ENCODE assay signal across 8 cellular contexts in the genomic region with DNA sequence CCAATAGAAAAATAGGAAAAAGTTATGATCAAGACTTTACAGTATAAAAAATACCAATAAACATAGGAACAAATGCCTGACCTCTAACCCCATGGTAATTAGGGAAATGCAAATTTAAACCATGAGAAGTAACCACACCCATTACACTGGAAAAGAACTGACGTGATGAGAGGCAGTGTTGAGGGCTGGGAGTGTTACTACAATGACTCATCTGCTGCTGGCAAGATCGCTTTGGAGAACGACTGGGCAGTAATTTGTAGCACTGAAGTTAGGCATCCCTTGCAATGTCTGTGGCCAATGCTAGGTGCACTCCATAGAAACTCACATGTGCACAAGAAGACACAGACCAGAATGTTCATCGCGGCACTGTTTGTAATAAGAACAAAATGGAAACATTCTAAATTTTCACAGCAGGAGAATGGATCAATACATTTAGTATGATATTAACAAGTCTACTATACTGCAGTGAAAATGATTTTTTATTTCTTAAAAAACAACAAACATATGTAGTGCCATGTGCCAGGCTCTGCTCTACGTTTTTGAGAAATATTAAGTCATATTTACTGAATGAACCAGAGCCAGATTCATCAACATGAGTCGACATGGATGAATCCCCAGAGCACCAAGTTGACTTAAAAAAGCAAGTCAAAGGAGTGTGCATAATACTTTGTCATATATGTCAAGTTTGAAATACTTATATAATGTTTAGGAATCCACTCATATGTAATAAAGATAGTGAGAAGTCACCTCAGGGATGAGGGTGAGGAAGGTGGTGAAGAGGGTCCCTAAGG. TPM values are rescaled to one million over a fixed set of nuclear protein-coding genes. Genes with fewer than 3 reads are reported as not detected.
DNase-seq lines count a peak whose midpoint lies in the region; ATAC-seq, FAIRE-seq and TF ChIP-seq lines count a peak whose summit lies in the region.

No MANE protein-coding gene starts in this region.

- peak overlapping the region; percentile 51 for H3K4me3 Mint-ChIP-seq in T-helper 1 cell treated with Interleukin-12 subunit alpha and Interleukin-12 subunit beta and Interleukin-4 antibody, amounts not matched to agents 30 μg/mL and 1 μg/mL, for 36 hours

- TF ChIP-seq CTCF in A549 (IDR thresholded peaks at IDR 0.05) (no peak), foreskin fibroblast (IDR thresholded peaks at IDR 0.05; ENCODE audit: low read depth, low read length) (no peak)

- no peaks in the 10 kb centered on the region for H3K9me3 ChIP-seq in A549

- H3K4me1 Mint-ChIP-seq in T-helper 1 cell treated with Interleukin-12 subunit alpha and Interleukin-12 subunit beta and Interleukin-4 antibody, amounts not matched to agents 30 μg/mL and 1 μg/mL, for 36 hours (ENCODE audit: low read depth) = peaks cover 18% of the 10 kb centered on the region

- H3K4me3 ChIP-seq in A549 (no peak overlapping the region), foreskin fibroblast (ENCODE audit: low read depth in 1 of 2, low read length in 2 of 2) (no peak overlapping the region)

- H3K4me2 ChIP-seq in A549 = no peak overlapping the region

- no peak for TF ChIP-seq RAD21 in A549 (conservative IDR thresholded peaks at IDR 0.05 in 1 of 2, IDR thresholded peaks at IDR 0.05 in 1 of 2)

- peaks cover 2% of the 10 kb centered on the region for H3K36me3 Mint-ChIP-seq in T-helper 1 cell treated with Interleukin-12 subunit alpha and Interleukin-12 subunit beta and Interleukin-4 antibody, amounts not matched to agents 30 μg/mL and 1 μg/mL, for 36 hours (ENCODE audit: low read depth)

- H3K27me3 Mint-ChIP-seq in T-helper 1 cell treated with Interleukin-12 subunit alpha and Interleukin-12 subunit beta and Interleukin-4 antibody, amounts not matched to agents 30 μg/mL and 1 μg/mL, for 36 hours (ENCODE audit: low read depth) = peaks cover 46% of the 10 kb centered on the region

- TF ChIP-seq POLR2A in A549 (IDR thresholded peaks at IDR 0.05; ENCODE audit: low read length) = no peak
- no peak for TF ChIP-seq POLR2A in H54 (IDR thresholded peaks at IDR 0.05; ENCODE audit: low read depth, low read length)

- ATAC-seq in A549 (peak; percentile 66 to 84; a peak in 4 of 6 replicates), HG03045 (IDR thresholded peaks at IDR 0.05; ENCODE audit: unreplicated experiment) (no peak)

- peak overlapping the region; percentile 76 for H3K27ac Mint-ChIP-seq in T-helper 1 cell treated with Interleukin-12 subunit alpha and Interleukin-12 subunit beta and Interleukin-4 antibody, amounts not matched to agents 30 μg/mL and 1 μg/mL, for 36 hours

- WGBS in A549 (ENCODE audit: missing lambda C conversion rate) = 21% methylated on average over 7 of the region's 7 CpGs

- DNase-seq in A549 (ENCODE audit: low read depth in 1 of 2, low spot score in 1 of 2) (peak; percentile 28 to 31), H54 (ENCODE audit: insufficient read length, low spot score) (peak; percentile 91), foreskin fibroblast (peak; percentile 70 to 82), GF-D8 (lab: John Stamatoyannopoulos, UW) (no peak), NCI-H187 treated with DMSO at 0.1 percent for 48 hours (lab: John Stamatoyannopoulos, UW) (no peak), hippocampal formation (lab: John Stamatoyannopoulos, UW) (no peak)

- POLR2A ChIA-PET in A549 (lab: Yijun Ruan, JAX) = no interaction called here

- H3K9me3 Mint-ChIP-seq in T-helper 1 cell treated with Interleukin-12 subunit alpha and Interleukin-12 subunit beta and Interleukin-4 antibody, amounts not matched to agents 30 μg/mL and 1 μg/mL, for 36 hours = no peaks in the 10 kb centered on the region

- CTCF ChIA-PET in A549 (lab: Yijun Ruan, JAX) = interaction anchor here (9.8 kb wide), 1 partner anchor 11 kb away, joined by 51 read pairs; no protein-coding TSS in a partner anchor

- no peak for TF ChIP-seq EP300 in A549 (IDR thresholded peaks at IDR 0.05)

- no peak overlapping the region for H3K27ac ChIP-seq in A549

- no peak for FAIRE-seq in A549 (lab: Jason Lieb, UNC)
- FAIRE-seq in H54 (lab: Jason Lieb, UNC) = peak; percentile 100

- H3K4me1 ChIP-seq in A549 = no peaks in the 10 kb centered on the region

TF ChIP-seq in A549, 52 proteins besides CTCF, POLR2A, EP300 and RAD21:
- no peak for TF ChIP-seq NFE2L2 (conservative IDR thresholded peaks at IDR 0.05; ENCODE audit: low read length)
- TF ChIP-seq BCL3 (IDR thresholded peaks at IDR 0.05) = no peak
- no peak for TF ChIP-seq MYC (IDR thresholded peaks at IDR 0.05; ENCODE audit: borderline replicate concordance, low read length)
- no peak for TF ChIP-seq FOSL2 (IDR thresholded peaks at IDR 0.05)
- TF ChIP-seq FOSL2 (CRISPR knock-in tag; IDR thresholded peaks at IDR 0.05) = peak; percentile 46
- TF ChIP-seq MAZ (IDR thresholded peaks at IDR 0.05; ENCODE audit: borderline replicate concordance, low read depth, low read length) = no peak

RNA-seq across cellular contexts. Expression of gene EPHB3, which starts 37.6 kb away (rescaled TPM):
- polyA plus RNA-seq in A549 (2011; rRNA removed) (0.36 and 0.52 TPM in 2 replicates), A549 (2017; fragmentation: RNase III; extraction: RNeasy Plus Mini Kit Qiagen cat#74134 plus additional on column Dnase treatment) (0.18 to 0.50 TPM (median 0.29 TPM) in 3 replicates)
- polyA plus RNA-seq in A549 (2012; cell fraction: cytosol; rRNA removed) = 0.25 and 0.29 TPM in 2 replicates
- 0.84 and 1.2 TPM in 2 replicates for polyA plus RNA-seq in A549 (2012; cell fraction: nucleus; rRNA removed)
- 0.12 and 1.1 TPM in 2 replicates for polyA minus RNA-seq in A549 (2011; rRNA and poly(A)+ RNA removed)

Comparison
In these comparisons a context has a peak if more than half of its experiments do, and no peak if none do; other contexts are left out.
1. DNase-seq: peak in A549 (2 of 2), H54 (single experiment) and foreskin fibroblast (2 of 2); none in GF-D8 (single experiment), NCI-H187 treated with DMSO at 0.1 percent for 48 hours (single experiment) and hippocampal formation (0 of 2).